1 cellular context compared by ENCODE assay signal in the genomic region with DNA sequence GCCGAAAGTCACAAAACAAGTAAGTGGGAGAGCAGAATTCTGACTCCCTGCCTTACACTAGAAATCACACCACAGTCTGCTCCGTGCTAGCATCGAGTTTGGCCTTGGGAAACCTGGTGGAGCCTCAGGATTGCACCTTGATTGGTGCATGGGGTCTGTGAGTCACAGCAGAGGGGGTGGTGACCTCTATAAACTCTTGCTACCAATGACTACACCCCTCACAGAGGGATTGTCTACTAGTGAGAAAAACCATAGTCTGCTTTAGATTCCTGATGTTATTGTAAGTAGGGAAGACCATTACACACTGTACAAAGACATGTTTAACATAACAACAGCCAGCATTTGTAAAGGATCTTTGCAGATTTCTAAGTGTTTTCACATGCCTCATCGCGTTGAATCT.
TF ChIP-seq lines count a peak whose summit lies in the region.

No MANE protein-coding gene starts in this region.

TF ChIP-seq in WTC11, 78 proteins besides CTCF, POLR2A, EP300 and RAD21:
- TF ChIP-seq ZNF263 (CRISPR knock-in tag; IDR thresholded peaks at IDR 0.05; ENCODE audit: low read depth) (no peak), ZNF416 (CRISPR knock-in tag; IDR thresholded peaks at IDR 0.05) (no peak)
